In genomic region chrX:38326086-38326485, GRCh38 we compare ENCODE assay signal across 9 cellular contexts. TPM values are rescaled to one million over a fixed set of nuclear protein-coding genes. Genes with fewer than 3 reads are reported as not detected.
DNase-seq lines count a peak whose midpoint lies in the region; ATAC-seq and TF ChIP-seq lines count a peak whose summit lies in the region.
"Had no signal": no experiment of that assay in that cellular context is flagged by ENCODE, and none has a peak within 500 bp of the region (broad histone marks: within the 10 kb centered on the region; RNA-seq: fewer than 3 reads in every experiment).

No MANE protein-coding gene starts in this region.

- H3K4me1 ChIP-seq in SJCRH30 (no peaks in the 10 kb centered on the region), psoas muscle (no peaks in the 10 kb centered on the region)

- no peaks in the 10 kb centered on the region for H3K27me3 ChIP-seq in GM06990 (replicated peaks; ENCODE audit: control insufficient read depth, insufficient read depth, low read length)
- no peaks in the 10 kb centered on the region for H3K27me3 ChIP-seq in SJCRH30
- H3K27me3 ChIP-seq in psoas muscle (ENCODE audit: insufficient read depth in 3 of 3, low read length in 2 of 3), result no peaks in the 10 kb centered on the region

- H3K27ac ChIP-seq in SJCRH30 (no peak overlapping the region), epithelial cell of prostate (peak overlapping the region; percentile 68), psoas muscle (peak overlapping the region; percentile 78)

- ATAC-seq in psoas muscle, result no peak

- intact Hi-C loops in psoas muscle (cut with DNase I), result loop anchor here in 1 of 2 donors (2.0 kb wide), 1 partner anchor 397 kb away; no protein-coding TSS in a partner anchor

- DNase-seq in GM06990 (ENCODE audit: extremely low read depth, insufficient read length) (no peak), SJCRH30 (no peak), epithelial cell of prostate (ENCODE audit: low read depth, low spot score) (no peak), psoas muscle (no peak), NCI-H2107 (lab: John Stamatoyannopoulos, UW) (no peak), cortex of kidney (lab: John Stamatoyannopoulos, UW) (no peak), NCI-H1694 (lab: John Stamatoyannopoulos, UW) (no peak)
- DNase-seq in stimulated activated CD4-positive, alpha-beta T cell treated with anti-CD3 and anti-CD28 coated beads, Interleukin-2, amount 100 ng/mL, for 48 hours, result no peak

- TF ChIP-seq CTCF in GM06990 (IDR thresholded peaks at IDR 0.05; ENCODE audit: insufficient read depth, low read length, poor library complexity, severe bottlenecking) (no peak), psoas muscle (IDR thresholded peaks at IDR 0.05) (no peak)

- H3K9me3 ChIP-seq in SJCRH30 (replicated peaks) (no peaks in the 10 kb centered on the region), psoas muscle (no peaks in the 10 kb centered on the region)

- H3K4me3 ChIP-seq in GM06990 (replicated peaks; ENCODE audit: low read depth, low read length) (peak overlapping the region; percentile 65), SJCRH30 (peak overlapping the region; percentile 79), psoas muscle (peak overlapping the region; percentile 74)

- no peaks in the 10 kb centered on the region for H3K36me3 ChIP-seq in GM06990 (ENCODE audit: control insufficient read depth, insufficient read depth, low read length)
- H3K36me3 ChIP-seq in SJCRH30, result no peaks in the 10 kb centered on the region
- H3K36me3 ChIP-seq in psoas muscle (ENCODE audit: insufficient read depth in 1 of 2, low read depth in 1 of 2), result no peaks in the 10 kb centered on the region

- 48 to 64% (median 62%) methylated on average over 3 of the region's 3 CpGs for WGBS in psoas muscle, 3 donors

RNA-seq across cellular contexts. Expression of gene RPGR, which starts 1.2 kb away (rescaled TPM):
- 8.4 and 9.8 TPM in 2 replicates for total RNA-seq in SJCRH30 (2014; rRNA removed; shearing (Covaris generic))
- total RNA-seq in psoas muscle, result 10 to 100 TPM in 2 of 4 donors, 1 to 10 TPM in 2; 4.0 to 19.7 (median 7.7) TPM
- polyA plus RNA-seq in psoas muscle, result 10 to 100 TPM in 1 of 3 donors, 1 to 10 TPM in 2; 7.2 to 26.8 (median 9.6) TPM

RNA-seq across cellular contexts. Expression of gene OTC, which starts 26.3 kb away (rescaled TPM):
- total RNA-seq in SJCRH30 (2014; rRNA removed; shearing (Covaris generic)), result not detected in 2 replicates
- total RNA-seq in psoas muscle, result under 1 TPM in 3 of 4 donors, not detected in 1; 0.14 to 0.29 (median 0.17) TPM
- under 1 TPM; 0.08 to 0.34 (median 0.25) TPM for polyA plus RNA-seq in psoas muscle
- total RNA-seq: mononuclear cell had no signal
